4 cellular contexts compared by ENCODE assay signal in genomic region chr6:32049736-32050135, GRCh38. TPM values are rescaled to one million over a fixed set of nuclear protein-coding genes. Genes with fewer than 3 reads are reported as not detected.
"Had no signal": no experiment of that assay in that cellular context is flagged by ENCODE, and none has a peak within 500 bp of the region (broad histone marks: within the 10 kb centered on the region; RNA-seq: fewer than 3 reads in every experiment).

No MANE protein-coding gene starts in this region.

RNA-seq across cellular contexts. Expression of gene CYP21A2, which starts 11.5 kb away (rescaled TPM):
- total RNA-seq: M059J, PC-3, SJCRH30, SK-MEL-5 had no signal
